ENCODE assay signal across 2 cellular contexts in genomic region chr1:178543291-178543609, GRCh38.
TF ChIP-seq lines count a peak whose summit lies in the region.

No MANE protein-coding gene starts in this region.

TF ChIP-seq in H1, 55 proteins besides CTCF, POLR2A, EP300 and RAD21 (continued from another document):
- TF ChIP-seq JUN (IDR thresholded peaks at IDR 0.05; ENCODE audit: low read depth, low read length) (no peak), SP4 (IDR thresholded peaks at IDR 0.05; ENCODE audit: low read length) (no peak), TAF7 (optimal IDR thresholded peaks at IDR 0.05; ENCODE audit: borderline replicate concordance, low read depth, low read length) (no peak), SP1 (IDR thresholded peaks at IDR 0.05; ENCODE audit: low read depth, low read length) (no peak), CHD7 (IDR thresholded peaks at IDR 0.05; ENCODE audit: insufficient replicate concordance, low read length) (no peak), CBX5 (IDR thresholded peaks at IDR 0.05; ENCODE audit: low read depth, low read length) (no peak), SIX5 (IDR thresholded peaks at IDR 0.05; ENCODE audit: low read depth, low read length) (no peak), POU5F1 (IDR thresholded peaks at IDR 0.05; ENCODE audit: low read depth, low read length) (no peak), ATF3 (IDR thresholded peaks at IDR 0.05; ENCODE audit: insufficient read depth, low read depth, low read length) (no peak), KDM5A (IDR thresholded peaks at IDR 0.05; ENCODE audit: low read length) (no peak), KDM1A (IDR thresholded peaks at IDR 0.05; ENCODE audit: borderline replicate concordance, low read length) (no peak), ZNF274 (IDR thresholded peaks at IDR 0.05; ENCODE audit: borderline replicate concordance, extremely low read depth, low read length) (no peak)

TF ChIP-seq in neural cell, 6 proteins besides CTCF, POLR2A, EP300 and RAD21 (continued from another document):
- TF ChIP-seq MXI1 (conservative IDR thresholded peaks at IDR 0.05; ENCODE audit: poor library complexity, severe bottlenecking) (no peak), TAF1 (IDR thresholded peaks at IDR 0.05; ENCODE audit: low read depth) (no peak), REST (IDR thresholded peaks at IDR 0.05; ENCODE audit: borderline replicate concordance) (no peak), EZH2 (IDR thresholded peaks at IDR 0.05; ENCODE audit: borderline replicate concordance, insufficient read depth, low read length, poor library complexity, severe bottlenecking) (no peak), POLR2AphosphoS5 (IDR thresholded peaks at IDR 0.05) (no peak)
